ENCODE assay signal across 10 cellular contexts in the genomic region with DNA sequence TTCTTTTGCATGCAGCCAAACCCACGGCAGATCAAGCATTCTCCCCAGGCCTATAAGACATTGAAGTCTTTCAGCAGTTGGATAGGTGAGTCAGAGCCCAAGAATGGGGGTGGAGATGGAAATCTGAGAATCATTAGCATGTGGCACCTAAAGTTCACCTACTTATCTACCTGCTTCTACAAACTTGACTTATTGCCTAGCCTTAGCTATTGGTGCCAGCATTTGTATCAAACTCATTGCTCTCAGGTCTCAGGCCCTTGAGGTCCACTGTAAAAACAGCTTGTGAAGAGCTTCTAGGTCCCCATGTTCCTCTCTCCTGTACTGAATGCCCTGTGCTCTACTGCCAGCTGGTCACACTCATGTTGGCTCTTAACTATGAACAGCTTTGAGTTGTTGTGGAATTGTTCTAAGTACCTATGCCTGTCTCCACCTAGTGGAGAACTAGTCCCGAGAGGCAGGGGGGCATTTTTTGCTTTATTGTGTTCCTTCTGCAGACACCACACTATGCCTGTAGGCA.
DNase-seq lines count a peak whose midpoint lies in the region; ATAC-seq and TF ChIP-seq lines count a peak whose summit lies in the region.
"Had no signal": no experiment of that assay in that cellular context is flagged by ENCODE, and none has a peak within 500 bp of the region (broad histone marks: within the 10 kb centered on the region; RNA-seq: fewer than 3 reads in every experiment).

No MANE protein-coding gene starts in this region.

- H3K27me3 Mint-ChIP-seq in MCF 10A (ENCODE audit: insufficient read depth, unreplicated experiment) (no peaks in the 10 kb centered on the region), type B pancreatic cell (no peaks in the 10 kb centered on the region)

- H3K27ac ChIP-seq in breast epithelium (no peak overlapping the region), left ventricle myocardium inferior (replicated peaks) (no peak overlapping the region)

- ATAC-seq in GM18505 (IDR thresholded peaks at IDR 0.05; ENCODE audit: unreplicated experiment), result no peak

- no peaks in the 10 kb centered on the region for H4K20me1 ChIP-seq in Loucy (ENCODE audit: insufficient read depth, low read length, poor library complexity, severe bottlenecking)

- H3K79me2 ChIP-seq in Loucy (ENCODE audit: insufficient read depth, low read length), result no peaks in the 10 kb centered on the region

- no peak overlapping the region for H3K4me2 ChIP-seq in Loucy (ENCODE audit: low read depth, low read length, poor library complexity, severe bottlenecking)

- TF ChIP-seq POLR2A in breast epithelium (IDR thresholded peaks at IDR 0.05), result no peak
- no peak for TF ChIP-seq POLR2A in GM18505 (IDR thresholded peaks at IDR 0.05; ENCODE audit: borderline replicate concordance, extremely low read depth, insufficient read depth, insufficient read length)

- BruUV-seq in MCF 10A (replicated peaks; lab: Mats Ljungman, UMichigan), result no TSS peak

- intact Hi-C loops in MCF 10A (cut with micrococcal nuclease), result loop anchor here (1.0 kb wide), 1 partner anchor 71 kb away; no protein-coding TSS in a partner anchor
- intact Hi-C loops in breast epithelium (cut with DNase I; ENCODE audit: low total_unique reads), result loop anchor here (5.0 kb wide), 1 partner anchor 511 kb away; no protein-coding TSS in a partner anchor
- intact Hi-C loops in left ventricle myocardium inferior (cut with micrococcal nuclease), result no loop called here

- no peak overlapping the region for H3K4me3 Mint-ChIP-seq in MCF 10A (ENCODE audit: unreplicated experiment)
- no peak overlapping the region for H3K4me3 Mint-ChIP-seq in type B pancreatic cell
- H3K4me3 Mint-ChIP-seq: activated naive CD4-positive, alpha-beta T cell treated with anti-CD3 and anti-CD28 coated beads, Interleukin-2, amount 50 U/mL, for 24 hours; CD14-positive monocyte had no signal

- H3K4me1 ChIP-seq in breast epithelium (no peaks in the 10 kb centered on the region), Loucy (ENCODE audit: insufficient read depth, low read length, poor library complexity, severe bottlenecking) (no peaks in the 10 kb centered on the region), left ventricle myocardium inferior (peaks cover 8% of the 10 kb centered on the region)

- H3F3A ChIP-seq in Loucy (ENCODE audit: low read depth), result no peaks in the 10 kb centered on the region

- CTCF ChIA-PET in MCF 10A (lab: Yijun Ruan, JAX), result interaction anchor here (0.6 to 1.9 kb wide), 7 partner anchors 10 to 565 kb away, joined by 3 to 11 read pairs (median 3); no protein-coding TSS in a partner anchor

- POLR2A ChIA-PET in MCF 10A (lab: Yijun Ruan, JAX), result interaction anchor here (0.6 to 1.0 kb wide), 3 partner anchors 70 to 884 kb away, joined by 3 read pairs; no protein-coding TSS in a partner anchor

- no peak overlapping the region for H3K9ac ChIP-seq in Loucy (ENCODE audit: low read depth, low read length, poor library complexity, severe bottlenecking)

- TF ChIP-seq CTCF in MCF 10A (IDR thresholded peaks at IDR 0.05; ENCODE audit: unreplicated experiment), result no peak
- TF ChIP-seq CTCF in breast epithelium (IDR thresholded peaks at IDR 0.05), result no peak
- TF ChIP-seq CTCF in Loucy (conservative IDR thresholded peaks at IDR 0.05; ENCODE audit: low read length), result peak; percentile 46
- TF ChIP-seq CTCF in cardiac fibroblast (IDR thresholded peaks at IDR 0.05; ENCODE audit: low read depth, low read length), result peak; percentile 14
- TF ChIP-seq CTCF in type B pancreatic cell (conservative IDR thresholded peaks at IDR 0.05), result peak; percentile 32
- TF ChIP-seq CTCF in left ventricle myocardium inferior (IDR thresholded peaks at IDR 0.05; ENCODE audit: borderline replicate concordance), result no peak

- H3K36me3 ChIP-seq in breast epithelium (no peaks in the 10 kb centered on the region), Loucy (ENCODE audit: insufficient read depth, low read length) (no peaks in the 10 kb centered on the region), left ventricle myocardium inferior (no peaks in the 10 kb centered on the region)

- DNase-seq in MCF 10A (ENCODE audit: unreplicated experiment) (peak; percentile 43), breast epithelium (ENCODE audit: low spot score in 2 of 2) (no peak), cardiac fibroblast (ENCODE audit: low read depth in 2 of 2) (peak in 1 of 2 donors; percentile 7), type B pancreatic cell (ENCODE audit: extremely low spot score, unreplicated experiment) (no peak), ecto neural progenitor cell (ENCODE audit: low spot score) (no peak), left ventricle myocardium inferior (no peak)

- peaks cover 16% of the 10 kb centered on the region for H3K4me1 Mint-ChIP-seq in MCF 10A (ENCODE audit: insufficient read depth, unreplicated experiment)
- H3K4me1 Mint-ChIP-seq in type B pancreatic cell (ENCODE audit: unreplicated experiment), result no peaks in the 10 kb centered on the region
- H3K4me1 Mint-ChIP-seq: activated naive CD4-positive, alpha-beta T cell treated with anti-CD3 and anti-CD28 coated beads, Interleukin-2, amount 50 U/mL, for 24 hours; CD14-positive monocyte had no signal

- no peaks in the 10 kb centered on the region for H3K36me3 Mint-ChIP-seq in MCF 10A (ENCODE audit: insufficient read depth, unreplicated experiment)
- H3K36me3 Mint-ChIP-seq in type B pancreatic cell, result no peaks in the 10 kb centered on the region
- H3K36me3 Mint-ChIP-seq: activated naive CD4-positive, alpha-beta T cell treated with anti-CD3 and anti-CD28 coated beads, Interleukin-2, amount 50 U/mL, for 24 hours; CD14-positive monocyte had no signal

- H3K27me3 ChIP-seq in breast epithelium (no peaks in the 10 kb centered on the region), Loucy (ENCODE audit: insufficient read depth, low read length, poor library complexity, severe bottlenecking) (no peaks in the 10 kb centered on the region), left ventricle myocardium inferior (ENCODE audit: low read depth) (peaks cover 14% of the 10 kb centered on the region)

- no peaks in the 10 kb centered on the region for H3K9me3 Mint-ChIP-seq in MCF 10A (ENCODE audit: unreplicated experiment)
- no peaks in the 10 kb centered on the region for H3K9me3 Mint-ChIP-seq in type B pancreatic cell
- H3K9me3 Mint-ChIP-seq: activated naive CD4-positive, alpha-beta T cell treated with anti-CD3 and anti-CD28 coated beads, Interleukin-2, amount 50 U/mL, for 24 hours had no signal

- no peaks in the 10 kb centered on the region for H3K9me3 ChIP-seq in breast epithelium
- no peaks in the 10 kb centered on the region for H3K9me3 ChIP-seq in Loucy (ENCODE audit: insufficient read depth, low read depth, low read length)
- H3K9me3 ChIP-seq in left ventricle myocardium inferior (replicated peaks), result no peaks in the 10 kb centered on the region

- H3K4me3 ChIP-seq in breast epithelium (no peak overlapping the region), Loucy (ENCODE audit: low read length, poor library complexity, severe bottlenecking) (no peak overlapping the region), cardiac fibroblast (replicated peaks in 1 of 2; ENCODE audit: low read depth in 2 of 2, low read length in 2 of 2) (no peak overlapping the region), left ventricle myocardium inferior (no peak overlapping the region)

- no peaks in the 10 kb centered on the region for H3K9me2 ChIP-seq in Loucy (replicated peaks; ENCODE audit: low read depth, low read length)

- H3K27ac Mint-ChIP-seq in MCF 10A (ENCODE audit: low read depth, unreplicated experiment), result no peak overlapping the region
- no peak overlapping the region for H3K27ac Mint-ChIP-seq in type B pancreatic cell
- H3K27ac Mint-ChIP-seq: activated naive CD4-positive, alpha-beta T cell treated with anti-CD3 and anti-CD28 coated beads, Interleukin-2, amount 50 U/mL, for 24 hours had no signal

- H2AFZ ChIP-seq in Loucy (ENCODE audit: low read length), result no peak overlapping the region

Comparison
In these comparisons a context has a peak if more than half of its experiments do, and no peak if none do; other contexts are left out.
1. CTCF ChIP-seq: peak in Loucy (single experiment), cardiac fibroblast (single experiment) and type B pancreatic cell (single experiment); none in MCF 10A (single experiment), breast epithelium (0 of 3) and left ventricle myocardium inferior (single experiment).